Comparison of ENCODE assay signal across 1 cellular context in genomic region chr3:8767667-8768363, GRCh38.
TF ChIP-seq lines count a peak whose summit lies in the region.

No MANE protein-coding gene starts in this region.

TF ChIP-seq in HepG2, 621 proteins besides CTCF, POLR2A, EP300 and RAD21 (continued from another document):
- TF ChIP-seq, protein P1, sequence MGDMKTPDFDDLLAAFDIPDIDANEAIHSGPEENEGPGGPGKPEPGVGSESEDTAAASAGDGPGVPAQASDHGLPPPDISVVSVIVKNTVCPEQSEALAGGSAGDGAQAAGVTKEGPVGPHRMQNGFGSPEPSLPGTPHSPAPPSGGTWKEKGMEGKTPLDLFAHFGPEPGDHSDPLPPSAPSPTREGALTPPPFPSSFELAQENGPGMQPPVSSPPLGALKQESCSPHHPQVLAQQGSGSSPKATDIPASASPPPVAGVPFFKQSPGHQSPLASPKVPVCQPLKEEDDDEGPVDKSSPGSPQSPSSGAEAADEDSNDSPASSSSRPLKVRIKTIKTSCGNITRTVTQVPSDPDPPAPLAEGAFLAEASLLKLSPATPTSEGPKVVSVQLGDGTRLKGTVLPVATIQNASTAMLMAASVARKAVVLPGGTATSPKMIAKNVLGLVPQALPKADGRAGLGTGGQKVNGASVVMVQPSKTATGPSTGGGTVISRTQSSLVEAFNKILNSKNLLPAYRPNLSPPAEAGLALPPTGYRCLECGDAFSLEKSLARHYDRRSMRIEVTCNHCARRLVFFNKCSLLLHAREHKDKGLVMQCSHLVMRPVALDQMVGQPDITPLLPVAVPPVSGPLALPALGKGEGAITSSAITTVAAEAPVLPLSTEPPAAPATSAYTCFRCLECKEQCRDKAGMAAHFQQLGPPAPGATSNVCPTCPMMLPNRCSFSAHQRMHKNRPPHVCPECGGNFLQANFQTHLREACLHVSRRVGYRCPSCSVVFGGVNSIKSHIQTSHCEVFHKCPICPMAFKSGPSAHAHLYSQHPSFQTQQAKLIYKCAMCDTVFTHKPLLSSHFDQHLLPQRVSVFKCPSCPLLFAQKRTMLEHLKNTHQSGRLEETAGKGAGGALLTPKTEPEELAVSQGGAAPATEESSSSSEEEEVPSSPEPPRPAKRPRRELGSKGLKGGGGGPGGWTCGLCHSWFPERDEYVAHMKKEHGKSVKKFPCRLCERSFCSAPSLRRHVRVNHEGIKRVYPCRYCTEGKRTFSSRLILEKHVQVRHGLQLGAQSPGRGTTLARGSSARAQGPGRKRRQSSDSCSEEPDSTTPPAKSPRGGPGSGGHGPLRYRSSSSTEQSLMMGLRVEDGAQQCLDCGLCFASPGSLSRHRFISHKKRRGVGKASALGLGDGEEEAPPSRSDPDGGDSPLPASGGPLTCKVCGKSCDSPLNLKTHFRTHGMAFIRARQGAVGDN (CRISPR knock-in tag; IDR thresholded peaks at IDR 0.05) = peak; percentile 56
- TF ChIP-seq GABPB1 (CRISPR knock-in tag; IDR thresholded peaks at IDR 0.05) (peak; percentile 16; the same call in 1 of the 2 replicates), STAG1 (CRISPR knock-in tag; IDR thresholded peaks at IDR 0.05) (peak; percentile 31), DNMT1 (CRISPR knock-in tag; IDR thresholded peaks at IDR 0.05) (0 out of 2 replicates have a peak, but pooled peaks have one; percentile 16), ZNF567 (CRISPR knock-in tag; IDR thresholded peaks at IDR 0.05; ENCODE audit: borderline replicate concordance) (no peak), TOE1 (CRISPR knock-in tag; IDR thresholded peaks at IDR 0.05) (no peak), HOXA3 (CRISPR knock-in tag; IDR thresholded peaks at IDR 0.05) (peak; percentile 42; the same call in 1 of the 2 replicates), CBFB (CRISPR knock-in tag; IDR thresholded peaks at IDR 0.05) (peak; percentile 45; the same call in 1 of the 2 replicates), UBTF (CRISPR knock-in tag; IDR thresholded peaks at IDR 0.05) (peak; percentile 22; the same call in 1 of the 2 replicates), ZNF207 (IDR thresholded peaks at IDR 0.05; ENCODE audit: borderline replicate concordance) (no peak), ZNF800 (CRISPR knock-in tag; IDR thresholded peaks at IDR 0.05) (peak; percentile 86), SMAD3 (CRISPR knock-in tag; IDR thresholded peaks at IDR 0.05) (no peak), MYPOP (CRISPR knock-in tag; IDR thresholded peaks at IDR 0.05) (0 out of 2 replicates have a peak, but pooled peaks have one; percentile 30), ZFP91 (CRISPR knock-in tag; IDR thresholded peaks at IDR 0.05; ENCODE audit: borderline replicate concordance) (0 out of 2 replicates have a peak, but pooled peaks have one; percentile 15)
- TF ChIP-seq, protein P2, sequence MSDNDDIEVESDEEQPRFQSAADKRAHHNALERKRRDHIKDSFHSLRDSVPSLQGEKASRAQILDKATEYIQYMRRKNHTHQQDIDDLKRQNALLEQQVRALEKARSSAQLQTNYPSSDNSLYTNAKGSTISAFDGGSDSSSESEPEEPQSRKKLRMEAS (IDR thresholded peaks at IDR 0.05) = peak; percentile 35; the same call in 1 of the 2 replicates
- TF ChIP-seq, protein P3, sequence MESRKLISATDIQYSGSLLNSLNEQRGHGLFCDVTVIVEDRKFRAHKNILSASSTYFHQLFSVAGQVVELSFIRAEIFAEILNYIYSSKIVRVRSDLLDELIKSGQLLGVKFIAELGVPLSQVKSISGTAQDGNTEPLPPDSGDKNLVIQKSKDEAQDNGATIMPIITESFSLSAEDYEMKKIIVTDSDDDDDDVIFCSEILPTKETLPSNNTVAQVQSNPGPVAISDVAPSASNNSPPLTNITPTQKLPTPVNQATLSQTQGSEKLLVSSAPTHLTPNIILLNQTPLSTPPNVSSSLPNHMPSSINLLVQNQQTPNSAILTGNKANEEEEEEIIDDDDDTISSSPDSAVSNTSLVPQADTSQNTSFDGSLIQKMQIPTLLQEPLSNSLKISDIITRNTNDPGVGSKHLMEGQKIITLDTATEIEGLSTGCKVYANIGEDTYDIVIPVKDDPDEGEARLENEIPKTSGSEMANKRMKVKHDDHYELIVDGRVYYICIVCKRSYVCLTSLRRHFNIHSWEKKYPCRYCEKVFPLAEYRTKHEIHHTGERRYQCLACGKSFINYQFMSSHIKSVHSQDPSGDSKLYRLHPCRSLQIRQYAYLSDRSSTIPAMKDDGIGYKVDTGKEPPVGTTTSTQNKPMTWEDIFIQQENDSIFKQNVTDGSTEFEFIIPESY (CRISPR knock-in tag; IDR thresholded peaks at IDR 0.05) = peak; percentile 84
